ENCODE assay signal across 36 cellular contexts in the genomic region with DNA sequence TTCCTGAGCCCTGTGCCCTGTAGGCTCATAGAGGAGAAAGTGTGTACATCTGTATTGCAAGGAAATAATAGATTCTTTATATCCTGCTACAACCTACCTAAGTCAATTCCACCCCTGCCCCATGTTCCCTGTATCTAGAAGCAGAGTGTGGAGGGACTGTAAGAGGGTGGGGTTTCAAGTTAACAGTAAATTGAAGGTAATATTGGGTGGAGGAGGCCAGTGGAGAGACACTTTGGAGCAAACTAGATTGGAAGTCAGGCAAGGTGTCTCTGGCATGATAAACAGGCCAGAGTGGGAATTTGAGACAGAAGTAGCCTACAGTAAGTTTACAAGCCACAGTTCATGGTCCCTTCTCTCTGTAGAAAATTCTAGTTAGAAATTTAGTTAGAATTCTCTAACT. TPM values are rescaled to one million over a fixed set of nuclear protein-coding genes. Genes with fewer than 3 reads are reported as not detected.
"Had no signal": no experiment of that assay in that cellular context is flagged by ENCODE, and none has a peak within 500 bp of the region (broad histone marks: within the 10 kb centered on the region; RNA-seq: fewer than 3 reads in every experiment).

No MANE protein-coding gene starts in this region.

- H3K4me3 ChIP-seq: coronary artery, dorsolateral prefrontal cortex, esophagus muscularis mucosa, gastrocnemius medialis, heart left ventricle had no signal

- H3K9me3 ChIP-seq: esophagus muscularis mucosa, gastrocnemius medialis, heart left ventricle had no signal

- DNase-seq: activated CD4-positive, alpha-beta memory T cell treated with anti-CD3 and anti-CD28 coated beads, Interleukin-2, amount 10 ng/mL, durations not matched to agents 7 days and 5 days; activated CD4-positive, alpha-beta T cell treated with anti-CD3 and anti-CD28 coated beads for 1 hour; activated CD4-positive, alpha-beta T cell treated with anti-CD3 and anti-CD28 coated beads for 4 hours; activated CD4-positive, alpha-beta T cell treated with anti-CD3 and anti-CD28 coated beads, Interleukin-2, amount 10 ng/mL, durations not matched to agents 7 days and 5 days; activated CD4-positive, alpha-beta T cell treated with anti-CD3 and anti-CD28 coated beads, Interleukin-2, amount 50 U/mL, for 4 hours; activated CD8-positive, alpha-beta memory T cell treated with anti-CD3 and anti-CD28 coated beads, Interleukin-2, amount 50 U/mL, for 48 hours; activated effector memory CD4-positive, alpha-beta T cell treated with Interleukin-2 at 50 U/mL for 16 hours; activated gamma-delta T cell treated with Interleukin-2 at 50 U/mL for 16 hours; activated naive CD4-positive, alpha-beta T cell treated with anti-CD3 and anti-CD28 coated beads, Interleukin-2, amount 50 U/mL, for 16 hours; activated naive CD4-positive, alpha-beta T cell treated with Interleukin-2 at 50 U/mL for 16 hours; activated T-cell treated with anti-CD3 and anti-CD28 coated beads for 4 hours; activated T-cell treated with anti-CD3 and anti-CD28 coated beads, Interleukin-2, amount 50 U/mL, for 24 hours; amniotic stem cell; anterior cingulate cortex; brain microvascular endothelial cell; dorsolateral prefrontal cortex; effector memory CD4-positive, alpha-beta T cell; endodermal cell; foreskin keratinocyte; gastrocnemius medialis; glutamatergic neuron; heart left ventricle; hypothalamus; T1000 had no signal

- H3K36me3 ChIP-seq: brain microvascular endothelial cell, esophagus muscularis mucosa, gastrocnemius medialis, heart left ventricle had no signal

- H3K36me3 Mint-ChIP-seq: activated naive CD8-positive, alpha-beta T cell; WTC11 had no signal

- H3K27ac Mint-ChIP-seq: activated CD4-positive, alpha-beta memory T cell treated with anti-CD3 and anti-CD28 coated beads, Interleukin-2, amount 10 ng/mL, durations not matched to agents 7 days and 5 days; activated CD4-positive, alpha-beta T cell treated with anti-CD3 and anti-CD28 coated beads, Interleukin-2, amount 10 ng/mL, durations not matched to agents 7 days and 5 days; activated naive CD8-positive, alpha-beta T cell; activated T-cell treated with anti-CD3 and anti-CD28 coated beads, Interleukin-2, amount 50 U/mL, for 24 hours; activated T-helper 17 cell treated with anti-CD3 and anti-CD28 coated beads, Interleukin-2, amount 50 U/mL, for 72 hours; dendritic cell treated with granulocyte-macrophage colony-stimulating factor and Interleukin-4, amounts not matched to agents 40 ng/mL and 50 ng/mL, for 4 days; endodermal cell; T-helper 2 cell treated with Interferon-gamma antibody and Interleukin-4, amounts not matched to agents 5 μg/mL and 100 μg/mL, for 36 hours; WTC11 had no signal

- H3K4me1 Mint-ChIP-seq: endodermal cell, WTC11 had no signal

- H3K4me1 ChIP-seq: esophagus muscularis mucosa, foreskin keratinocyte, gastrocnemius medialis had no signal

- ATAC-seq: activated T-helper 17 cell treated with anti-CD3 and anti-CD28 coated beads, Interleukin-2, amount 50 U/mL, for 72 hours; foreskin keratinocyte; gastrocnemius medialis; heart left ventricle; WTC11 had no signal

- H3K9me3 Mint-ChIP-seq: activated CD4-positive, alpha-beta memory T cell treated with anti-CD3 and anti-CD28 coated beads, Interleukin-2, amount 10 ng/mL, durations not matched to agents 7 days and 5 days; activated CD4-positive, alpha-beta T cell treated with anti-CD3 and anti-CD28 coated beads, Interleukin-2, amount 10 ng/mL, durations not matched to agents 7 days and 5 days; activated T-cell treated with anti-CD3 and anti-CD28 coated beads, Interleukin-2, amount 50 U/mL, for 24 hours; activated T-helper 17 cell treated with anti-CD3 and anti-CD28 coated beads, Interleukin-2, amount 50 U/mL, for 72 hours; central memory CD8-positive, alpha-beta T cell; dendritic cell treated with granulocyte-macrophage colony-stimulating factor and Interleukin-4, amounts not matched to agents 40 ng/mL and 50 ng/mL, for 4 days; endodermal cell; T-helper 2 cell treated with Interferon-gamma antibody and Interleukin-4, amounts not matched to agents 5 μg/mL and 100 μg/mL, for 36 hours; WTC11 had no signal

- H3K27me3 Mint-ChIP-seq: activated naive CD8-positive, alpha-beta T cell; activated T-cell treated with anti-CD3 and anti-CD28 coated beads, Interleukin-2, amount 50 U/mL, for 24 hours; activated T-helper 17 cell treated with anti-CD3 and anti-CD28 coated beads, Interleukin-2, amount 50 U/mL, for 72 hours; central memory CD8-positive, alpha-beta T cell had no signal

- H3K27ac ChIP-seq: brain microvascular endothelial cell, coronary artery, dorsolateral prefrontal cortex, esophagus muscularis mucosa, foreskin keratinocyte, gastrocnemius medialis, heart left ventricle, VCaP had no signal

- H3K4me3 Mint-ChIP-seq: activated CD4-positive, alpha-beta memory T cell treated with anti-CD3 and anti-CD28 coated beads, Interleukin-2, amount 10 ng/mL, durations not matched to agents 7 days and 5 days; activated CD4-positive, alpha-beta T cell treated with anti-CD3 and anti-CD28 coated beads, Interleukin-2, amount 10 ng/mL, durations not matched to agents 7 days and 5 days; activated naive CD8-positive, alpha-beta T cell; activated T-cell treated with anti-CD3 and anti-CD28 coated beads, Interleukin-2, amount 50 U/mL, for 24 hours; activated T-helper 17 cell treated with anti-CD3 and anti-CD28 coated beads, Interleukin-2, amount 50 U/mL, for 72 hours; central memory CD8-positive, alpha-beta T cell; dendritic cell treated with granulocyte-macrophage colony-stimulating factor and Interleukin-4, amounts not matched to agents 40 ng/mL and 50 ng/mL, for 4 days; endodermal cell; T-helper 2 cell treated with Interferon-gamma antibody and Interleukin-4, amounts not matched to agents 5 μg/mL and 100 μg/mL, for 36 hours; WTC11 had no signal

- FAIRE-seq: astrocyte, bronchial epithelial cell had no signal

RNA-seq across cellular contexts. Expression of a gene that starts 2.3 kb away (rescaled TPM):
- total RNA-seq: astrocyte, bronchial epithelial cell, endodermal cell, epithelial cell of proximal tubule, foreskin keratinocyte had no signal
